ENCODE assay signal across 8 cellular contexts in the genomic region with DNA sequence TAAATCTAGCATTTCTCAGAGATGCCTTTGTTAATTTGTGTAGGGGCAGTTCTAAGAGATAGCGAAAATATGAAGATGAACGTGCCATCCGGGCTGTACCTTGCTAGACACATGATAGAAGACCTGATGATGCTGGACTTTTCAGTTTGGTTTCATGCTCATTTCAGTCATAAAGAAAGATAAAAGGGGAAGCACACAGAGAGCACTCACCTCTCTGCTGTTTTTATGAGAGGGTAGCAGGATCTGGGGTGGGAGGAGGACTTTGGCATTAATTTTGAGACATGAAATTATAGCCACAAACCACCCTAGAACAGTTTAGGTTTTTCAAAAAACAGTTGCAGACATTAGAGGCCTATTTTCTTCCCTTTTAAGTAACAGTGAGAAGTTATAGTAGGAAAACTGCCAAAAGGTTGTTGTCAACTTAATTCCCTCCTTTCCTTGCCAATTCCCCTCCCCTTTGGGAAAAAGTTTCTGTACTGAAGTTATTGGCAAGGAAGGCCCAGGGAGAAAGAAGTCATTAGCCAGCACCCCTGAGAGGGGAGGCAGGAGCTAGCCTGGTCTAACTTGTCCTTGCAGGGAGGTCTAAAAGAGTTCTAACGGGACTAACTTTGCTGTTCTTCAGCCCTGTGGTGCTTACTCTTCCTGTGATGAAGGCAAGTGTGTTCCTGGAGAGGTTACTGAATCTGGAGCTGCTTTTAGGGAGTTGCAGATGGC. TPM values are rescaled to one million over a fixed set of nuclear protein-coding genes. Genes with fewer than 3 reads are reported as not detected.
DNase-seq lines count a peak whose midpoint lies in the region; ATAC-seq and TF ChIP-seq lines count a peak whose summit lies in the region.

No MANE protein-coding gene starts in this region.

- H3K18ac ChIP-seq in trophoblast cell (ENCODE audit: low read length): no peak overlapping the region

- peaks cover 0 to 1% (median 0%) of the 10 kb centered on the region in 7 donors for H3K9me3 Mint-ChIP-seq in CD4-positive, CD25-positive, alpha-beta regulatory T cell
- peaks cover 4% of the 10 kb centered on the region for H3K9me3 Mint-ChIP-seq in MCF 10A (ENCODE audit: unreplicated experiment)

- H3K4me3 Mint-ChIP-seq in CD4-positive, CD25-positive, alpha-beta regulatory T cell: peak overlapping the region; percentile 4 to 96 (median 95)
- H3K4me3 Mint-ChIP-seq in MCF 10A (ENCODE audit: unreplicated experiment): peak overlapping the region; percentile 91

- H4K8ac ChIP-seq in trophoblast cell (ENCODE audit: low read depth, low read length): no peak overlapping the region

- no TSS peak for BruUV-seq in MCF 10A (replicated peaks; lab: Mats Ljungman, UMichigan)

- peak overlapping the region; percentile 6 to 85 (median 72) for H3K27ac Mint-ChIP-seq in CD4-positive, CD25-positive, alpha-beta regulatory T cell
- peak overlapping the region; percentile 93 for H3K27ac Mint-ChIP-seq in MCF 10A (ENCODE audit: low read depth, unreplicated experiment)

- no peak overlapping the region for H2BK120ac ChIP-seq in trophoblast cell (ENCODE audit: insufficient read depth, low read length, poor library complexity)

- POLR2A ChIA-PET in MCF 10A (lab: Yijun Ruan, JAX): no interaction called here

- no CpG with 5 or more reads among the region's 4 CpGs for WGBS in trophoblast cell (ENCODE audit: extremely low coverage, insufficient coverage, insufficient read length)

- CTCF ChIA-PET in MCF 10A (lab: Yijun Ruan, JAX): interaction anchor here (0.5 to 1.9 kb wide), 8 partner anchors 26 to 170 kb away, joined by 3 to 7 read pairs (median 6); no protein-coding TSS in a partner anchor

- no peak overlapping the region for H3K4ac ChIP-seq in trophoblast cell (ENCODE audit: low read depth, low read length)

- peaks cover 32% of the 10 kb centered on the region for H3K4me1 ChIP-seq in CD4-positive, CD25-positive, alpha-beta regulatory T cell (ENCODE audit: control insufficient read depth, insufficient read depth, low read length, poor library complexity, severe bottlenecking)
- H3K4me1 ChIP-seq in trophoblast cell (ENCODE audit: control insufficient read depth in 1 of 2, insufficient read depth in 2 of 2, low read length in 2 of 2): peaks cover 0 to 2% of the 10 kb centered on the region in 2 experiments

- H2BK12ac ChIP-seq in trophoblast cell (ENCODE audit: low read length): no peak overlapping the region

- no peak overlapping the region for H2AFZ ChIP-seq in trophoblast cell (ENCODE audit: insufficient read depth, low read length, poor library complexity)

- H3K36me3 ChIP-seq in CD4-positive, CD25-positive, alpha-beta regulatory T cell (ENCODE audit: control insufficient read depth, insufficient read depth, low read length): no peaks in the 10 kb centered on the region
- no peaks in the 10 kb centered on the region for H3K36me3 ChIP-seq in trophoblast cell (ENCODE audit: control insufficient read depth in 1 of 2, insufficient read depth in 2 of 2, low read length in 2 of 2)

- peaks cover 14% of the 10 kb centered on the region for H3K79me1 ChIP-seq in trophoblast cell (ENCODE audit: low read length)

- no peak overlapping the region for H3K9ac ChIP-seq in trophoblast cell (ENCODE audit: low read length)

- H3K27me3 Mint-ChIP-seq in CD4-positive, CD25-positive, alpha-beta regulatory T cell: no peaks in the 10 kb centered on the region
- H3K27me3 Mint-ChIP-seq in MCF 10A (ENCODE audit: insufficient read depth, unreplicated experiment): no peaks in the 10 kb centered on the region

- H3K36me3 Mint-ChIP-seq in CD4-positive, CD25-positive, alpha-beta regulatory T cell: no peaks in the 10 kb centered on the region
- H3K36me3 Mint-ChIP-seq in MCF 10A (ENCODE audit: insufficient read depth, unreplicated experiment): peaks cover 6% of the 10 kb centered on the region

- H3K27ac ChIP-seq in CD4-positive, CD25-positive, alpha-beta regulatory T cell (ENCODE audit: insufficient read depth, low read length, poor library complexity, severe bottlenecking): no peak overlapping the region
- H3K27ac ChIP-seq in trophoblast cell (ENCODE audit: low read depth, low read length): no peak overlapping the region

- H2BK5ac ChIP-seq in trophoblast cell (ENCODE audit: low read depth, low read length, poor library complexity): no peak overlapping the region

- intact Hi-C loops in MCF 10A (cut with micrococcal nuclease): no loop called here

- H2AK5ac ChIP-seq in trophoblast cell (ENCODE audit: low read length): no peak overlapping the region

- H3K4me1 Mint-ChIP-seq in CD4-positive, CD25-positive, alpha-beta regulatory T cell: peaks cover 17 to 54% (median 27%) of the 10 kb centered on the region in 4 donors
- H3K4me1 Mint-ChIP-seq in MCF 10A (ENCODE audit: insufficient read depth, unreplicated experiment): peaks cover 21% of the 10 kb centered on the region

- H3K4me2 ChIP-seq in trophoblast cell (ENCODE audit: low read length): no peak overlapping the region

- no peak overlapping the region for H3K23ac ChIP-seq in trophoblast cell (ENCODE audit: low read length)

- H3K27me3 ChIP-seq in CD4-positive, CD25-positive, alpha-beta regulatory T cell (ENCODE audit: control insufficient read depth, insufficient read depth, low read length): no peaks in the 10 kb centered on the region
- H3K27me3 ChIP-seq in trophoblast cell (ENCODE audit: insufficient read depth, low read length): no peaks in the 10 kb centered on the region

- H3K9me3 ChIP-seq in CD4-positive, CD25-positive, alpha-beta regulatory T cell (ENCODE audit: control insufficient read depth in 2 of 2, low read length in 2 of 2): no peaks in the 10 kb centered on the region
- no peaks in the 10 kb centered on the region for H3K9me3 ChIP-seq in trophoblast cell (ENCODE audit: insufficient read depth, low read depth, low read length)

- DNase-seq in CD4-positive, CD25-positive, alpha-beta regulatory T cell: peak in 1 of 3 donors; percentile 42
- no peak for DNase-seq in MCF 10A (ENCODE audit: unreplicated experiment)
- peak; percentile 19 to 65 for DNase-seq in trophoblast cell
- DNase-seq in COLO668 (lab: John Stamatoyannopoulos, UW; ENCODE audit: unreplicated experiment): no peak
- DNase-seq in dedifferentiated amniotic fluid mesenchymal stem cell (ENCODE audit: extremely low spot score): no peak
- no peak for DNase-seq in activated CD8-positive, alpha-beta memory T cell treated with anti-CD3 and anti-CD28 coated beads for 24 hours

- H3K14ac ChIP-seq in trophoblast cell (ENCODE audit: low read length): no peak overlapping the region

- H3K4me3 ChIP-seq in CD4-positive, CD25-positive, alpha-beta regulatory T cell (ENCODE audit: low read depth, low read length): peak overlapping the region; percentile 93
- H3K4me3 ChIP-seq in trophoblast cell (ENCODE audit: low read depth, low read length): no peak overlapping the region

- no peak overlapping the region for H4K12ac ChIP-seq in trophoblast cell (ENCODE audit: low read depth, low read length)

- ATAC-seq in CD4-positive, CD25-positive, alpha-beta regulatory T cell (ENCODE audit: low read depth in 2 of 2): no peak
- ATAC-seq in GM19351 (IDR thresholded peaks at IDR 0.05; ENCODE audit: unreplicated experiment): peak; percentile 77
- ATAC-seq in HG03280 (IDR thresholded peaks at IDR 0.05; ENCODE audit: unreplicated experiment): peak; percentile 65

- no peak overlapping the region for H4K91ac ChIP-seq in trophoblast cell (ENCODE audit: low read depth, low read length)

- no peak for TF ChIP-seq CTCF in MCF 10A (IDR thresholded peaks at IDR 0.05; ENCODE audit: unreplicated experiment)

- H3K79me2 ChIP-seq in trophoblast cell (ENCODE audit: control insufficient read depth, insufficient read depth, low read length, poor library complexity): peaks cover 12% of the 10 kb centered on the region

RNA-seq across cellular contexts. Expression of a gene that starts 2.7 kb away (rescaled TPM):
- 9.9 TPM for total RNA-seq in CD4-positive, CD25-positive, alpha-beta regulatory T cell
- polyA plus RNA-seq in CD4-positive, CD25-positive, alpha-beta regulatory T cell: 10 to 100 TPM in 2 of 4 donors, 1 to 10 TPM in 2; 7.3 to 15.5 (median 10.1) TPM
- 14.8 and 18.5 TPM in 2 replicates for total RNA-seq in MCF 10A (2022)
- 17.9 and 18.5 TPM in 2 replicates for polyA plus RNA-seq in trophoblast cell (2013)

Comparison
In these comparisons a context has a peak if more than half of its experiments do, and no peak if none do; other contexts are left out.
1. ATAC-seq: peak in GM19351 (single experiment) and HG03280 (single experiment); none in CD4-positive, CD25-positive, alpha-beta regulatory T cell (0 of 2).
2. DNase-seq: peak in trophoblast cell (2 of 2); none in MCF 10A (single experiment), COLO668 (single experiment), dedifferentiated amniotic fluid mesenchymal stem cell (single experiment) and activated CD8-positive, alpha-beta memory T cell treated with anti-CD3 and anti-CD28 coated beads for 24 hours (single experiment).